ENCODE assay signal across 8 cellular contexts in genomic region chr11:118689503-118689851, GRCh38. TPM values are rescaled to one million over a fixed set of nuclear protein-coding genes. Genes with fewer than 3 reads are reported as not detected.
A peak's percentile ranks its signal among the peaks of the same experiment; 100 is the strongest.
DNase-seq lines count a peak whose midpoint lies in the region; ATAC-seq and TF ChIP-seq lines count a peak whose summit lies in the region.

No MANE protein-coding gene starts in this region.

- TF ChIP-seq EP300 in esophagus muscularis mucosa (IDR thresholded peaks at IDR 0.05): no peak
- no peak for TF ChIP-seq EP300 in ovary (IDR thresholded peaks at IDR 0.05)

- TF ChIP-seq POLR2A in esophagus muscularis mucosa (IDR thresholded peaks at IDR 0.05; ENCODE audit: low read depth) (no peak), ovary (IDR thresholded peaks at IDR 0.05) (no peak)

- H3K27me3 ChIP-seq in Loucy (ENCODE audit: insufficient read depth, low read length, poor library complexity, severe bottlenecking) (no peaks in the 10 kb centered on the region), esophagus muscularis mucosa (no peaks in the 10 kb centered on the region), ovary (no peaks in the 10 kb centered on the region)

- H3K4me3 ChIP-seq in AG10803 (ENCODE audit: low read length): peak overlapping the region; percentile 50
- no peak overlapping the region for H3K4me3 ChIP-seq in Loucy (ENCODE audit: low read length, poor library complexity, severe bottlenecking)
- H3K4me3 ChIP-seq in esophagus muscularis mucosa: peak overlapping the region; percentile 50 to 59 (median 52)
- H3K4me3 ChIP-seq in ovary: peak overlapping the region; percentile 26

- no peaks in the 10 kb centered on the region for H4K20me1 ChIP-seq in Loucy (ENCODE audit: insufficient read depth, low read length, poor library complexity, severe bottlenecking)

- H3K9ac ChIP-seq in Loucy (ENCODE audit: low read depth, low read length, poor library complexity, severe bottlenecking): peak overlapping the region; percentile 70

- H3K27ac ChIP-seq in esophagus muscularis mucosa (replicated peaks in 1 of 4) (peak overlapping the region; percentile 70 to 82 (median 75)), ovary (peak overlapping the region in 1 of 2 donors; percentile 10)

- no peaks in the 10 kb centered on the region for H3K79me2 ChIP-seq in Loucy (ENCODE audit: insufficient read depth, low read length)

- no peak overlapping the region for H2AFZ ChIP-seq in Loucy (ENCODE audit: low read length)

- H3K36me3 ChIP-seq in Loucy (ENCODE audit: insufficient read depth, low read length): no peaks in the 10 kb centered on the region
- H3K36me3 ChIP-seq in esophagus muscularis mucosa: no peaks in the 10 kb centered on the region
- no peaks in the 10 kb centered on the region for H3K36me3 ChIP-seq in ovary

- no peak for DNase-seq in AG10803 (ENCODE audit: low read depth)
- no peak for DNase-seq in esophagus muscularis mucosa (ENCODE audit: extremely low spot score)
- DNase-seq in ovary: peak in 2 of 5 donors; percentile 43 to 52
- DNase-seq in stimulated activated naive CD4-positive, alpha-beta T cell treated with Interleukin-2 at 50 U/mL for 16 hours (lab: John Stamatoyannopoulos, UW): no peak

- TF ChIP-seq CTCF in AG10803 (conservative IDR thresholded peaks at IDR 0.05; ENCODE audit: low read length) (no peak), Loucy (conservative IDR thresholded peaks at IDR 0.05; ENCODE audit: low read length) (no peak), esophagus muscularis mucosa (IDR thresholded peaks at IDR 0.05) (no peak), ovary (IDR thresholded peaks at IDR 0.05) (no peak)

- peak overlapping the region; percentile 75 for H3K4me2 ChIP-seq in Loucy (ENCODE audit: low read depth, low read length, poor library complexity, severe bottlenecking)

- no peak for ATAC-seq in GM19397 (IDR thresholded peaks at IDR 0.05; ENCODE audit: unreplicated experiment)
- ATAC-seq in GM21381 (IDR thresholded peaks at IDR 0.05; ENCODE audit: unreplicated experiment): no peak
- no peak for ATAC-seq in GM21825 (IDR thresholded peaks at IDR 0.05; ENCODE audit: unreplicated experiment)

- H3K4me1 ChIP-seq in Loucy (ENCODE audit: insufficient read depth, low read length, poor library complexity, severe bottlenecking) (peaks cover 34% of the 10 kb centered on the region), esophagus muscularis mucosa (peaks cover 14 to 23% (median 21%) of the 10 kb centered on the region in 4 donors), ovary (ENCODE audit: insufficient read depth) (peaks cover 3% of the 10 kb centered on the region)

- no peaks in the 10 kb centered on the region for H3K9me2 ChIP-seq in Loucy (replicated peaks; ENCODE audit: low read depth, low read length)

- H3K9me3 ChIP-seq in Loucy (ENCODE audit: insufficient read depth, low read depth, low read length) (no peaks in the 10 kb centered on the region), esophagus muscularis mucosa (no peaks in the 10 kb centered on the region), ovary (no peaks in the 10 kb centered on the region)

- no peaks in the 10 kb centered on the region for H3F3A ChIP-seq in Loucy (ENCODE audit: low read depth)

- WGBS in esophagus muscularis mucosa: 30% methylated on average over 2 of the region's 9 CpGs
- 14 to 17% (median 16%) methylated on average over 7 to 9 of the region's 9 CpGs for WGBS in ovary, 3 donors

- intact Hi-C loops in esophagus muscularis mucosa (cut with DNase I) (loop anchor here (2.0 kb wide), 1 partner anchor 267 kb away; the partner anchor contains the start of gene UPK2), ovary (cut with DNase I) (loop anchor here in 2 of 4 donors (5.0 kb wide), 2 partner anchors 243 to 268 kb away; partner anchors contain the start of gene UPK2 (in 1 of the 2))

RNA-seq across cellular contexts. Expression of gene TREH, which starts 10.0 kb away (rescaled TPM):
- total RNA-seq in esophagus muscularis mucosa (not detected), ovary (under 1 TPM in 1 of 7 donors, not detected in 6; 0.10 TPM)
- under 1 TPM in 1 of 2 donors, not detected in 1; 0.48 TPM for polyA plus RNA-seq in ovary
